23 cellular contexts compared by ENCODE assay signal in genomic region chr1:74952786-74953185, GRCh38.
DNase-seq lines count a peak whose midpoint lies in the region; ATAC-seq and TF ChIP-seq lines count a peak whose summit lies in the region.
"Had no signal": no experiment of that assay in that cellular context is flagged by ENCODE, and none has a peak within 500 bp of the region (broad histone marks: within the 10 kb centered on the region; RNA-seq: fewer than 3 reads in every experiment).

No MANE protein-coding gene starts in this region.

- no peaks in the 10 kb centered on the region for H3K4me1 Mint-ChIP-seq in GM23338
- no peaks in the 10 kb centered on the region for H3K4me1 Mint-ChIP-seq in nephron progenitor cell
- H3K4me1 Mint-ChIP-seq: CD14-positive monocyte; CD8-positive, alpha-beta memory T cell had no signal

- H3K4me1 ChIP-seq in GM23338 (ENCODE audit: insufficient read depth), result no peaks in the 10 kb centered on the region
- H3K4me1 ChIP-seq: A549; BE2C; BLaER1 treated with 17β-estradiol and CSF1 and Interleukin-3, amounts not matched to agents 10 nM and 100 nM; HAP-1 had no signal

- no peaks in the 10 kb centered on the region for H3K79me2 ChIP-seq in GM23338 (replicated peaks; ENCODE audit: insufficient read depth)

- DNase-seq in D341Med (ENCODE audit: low spot score) (peak; percentile 57), GM23338 (ENCODE audit: low spot score) (no peak), NCI-H82 treated with DMSO at 0.1 percent for 48 hours (lab: John Stamatoyannopoulos, UW; ENCODE audit: unreplicated experiment) (peak; percentile 91), nephron progenitor cell (no peak), NCI-H1417 (lab: John Stamatoyannopoulos, UW) (no peak)
- DNase-seq: 8988T; ACHN; AML-193; BE2C; CD4-positive, alpha-beta T cell; CD8-positive, alpha-beta memory T cell; DMS153; EL; GDM1; GOT3; HFFc6 had no signal

- H3K27ac ChIP-seq in GM23338 (ENCODE audit: low read depth), result no peak overlapping the region
- H3K27ac ChIP-seq: A549; BLaER1 treated with 17β-estradiol and CSF1 and Interleukin-3, amounts not matched to agents 10 nM and 100 nM had no signal

- no peak for ATAC-seq in GM23338
- ATAC-seq in HG03460 (IDR thresholded peaks at IDR 0.05; ENCODE audit: unreplicated experiment), result no peak
- ATAC-seq in HG03342 (IDR thresholded peaks at IDR 0.05; ENCODE audit: unreplicated experiment), result no peak
- ATAC-seq: A549, GM12878 had no signal

- peaks cover 2% of the 10 kb centered on the region for H3K9me2 ChIP-seq in GM23338 (ENCODE audit: insufficient read depth)

- H3K9me3 Mint-ChIP-seq in GM23338 (peaks cover 3% of the 10 kb centered on the region; the same call in 1 of the 3 replicates), nephron progenitor cell (peaks cover 3% of the 10 kb centered on the region)

- H4K20me1 ChIP-seq in GM23338 (replicated peaks; ENCODE audit: insufficient read depth), result no peaks in the 10 kb centered on the region
- H4K20me1 ChIP-seq: BLaER1 treated with 17β-estradiol and CSF1 and Interleukin-3, amounts not matched to agents 10 nM and 100 nM had no signal

- no peak overlapping the region for H3K4me3 ChIP-seq in GM23338
- H3K4me3 ChIP-seq: A549; BLaER1 treated with 17β-estradiol and CSF1 and Interleukin-3, amounts not matched to agents 10 nM and 100 nM; GM12878; HAP-1 had no signal

- H3K36me3 Mint-ChIP-seq in GM23338 (ENCODE audit: low read depth) (peaks cover 3% of the 10 kb centered on the region; the same call in 2 of the 3 replicates), nephron progenitor cell (ENCODE audit: low read depth) (no peaks in the 10 kb centered on the region)
- H3K36me3 Mint-ChIP-seq: CD14-positive monocyte; CD8-positive, alpha-beta memory T cell had no signal

- TF ChIP-seq CTCF in GM23338 (conservative IDR thresholded peaks at IDR 0.05; ENCODE audit: low read depth in 2 of 2) (no peak), nephron progenitor cell (IDR thresholded peaks at IDR 0.05) (no peak)

- H3K27me3 Mint-ChIP-seq in GM23338 (ENCODE audit: insufficient read depth, low read depth, poor library complexity) (no peaks in the 10 kb centered on the region), nephron progenitor cell (ENCODE audit: low read depth, poor library complexity) (no peaks in the 10 kb centered on the region)
- H3K27me3 Mint-ChIP-seq: CD4-positive, alpha-beta T cell; CD8-positive, alpha-beta memory T cell had no signal

- H3K27ac Mint-ChIP-seq in GM23338 (no peak overlapping the region), nephron progenitor cell (peak overlapping the region; percentile 36)
- H3K27ac Mint-ChIP-seq: CD14-positive monocyte; CD4-positive, alpha-beta T cell; CD8-positive, alpha-beta memory T cell; HFFc6 had no signal

- H3K36me3 ChIP-seq in GM23338 (ENCODE audit: insufficient read depth), result no peaks in the 10 kb centered on the region
- H3K36me3 ChIP-seq: BE2C; BLaER1 treated with 17β-estradiol and CSF1 and Interleukin-3, amounts not matched to agents 10 nM and 100 nM; HAP-1 had no signal

- no peaks in the 10 kb centered on the region for H3K27me3 ChIP-seq in GM23338 (ENCODE audit: insufficient read depth)
- H3K27me3 ChIP-seq: BE2C; BLaER1 treated with 17β-estradiol and CSF1 and Interleukin-3, amounts not matched to agents 10 nM and 100 nM had no signal

- 0 out of 2 replicates have a peak overlapping the region, but pooled peaks have one; percentile 10 for H2AFZ ChIP-seq in GM23338

- no peaks in the 10 kb centered on the region for H3F3A ChIP-seq in GM23338 (replicated peaks; ENCODE audit: low read depth)

- no peak overlapping the region for H3K4me2 ChIP-seq in GM23338
- H3K4me2 ChIP-seq: A549; BLaER1 treated with 17β-estradiol and CSF1 and Interleukin-3, amounts not matched to agents 10 nM and 100 nM had no signal

- H3K4me3 Mint-ChIP-seq in GM23338 (no peak overlapping the region), nephron progenitor cell (no peak overlapping the region)
- H3K4me3 Mint-ChIP-seq: CD14-positive monocyte; CD4-positive, alpha-beta T cell; CD8-positive, alpha-beta memory T cell; HFFc6 had no signal

TF ChIP-seq in GM23338, 12 proteins besides CTCF, POLR2A, EP300 and RAD21 (continues in another document):
- TF ChIP-seq EZH2phosphoT487 (IDR thresholded peaks at IDR 0.05; ENCODE audit: unreplicated experiment) (no peak), STAT1 (IDR thresholded peaks at IDR 0.05; ENCODE audit: unreplicated experiment) (no peak), NANOG (IDR thresholded peaks at IDR 0.05; ENCODE audit: borderline replicate concordance) (no peak), CREB1 (CRISPR knock-in tag; IDR thresholded peaks at IDR 0.05; ENCODE audit: low read depth) (no peak), EZH2 (IDR thresholded peaks at IDR 0.05; ENCODE audit: low read depth, unreplicated experiment) (no peak), ZNF114 (CRISPR knock-in tag; IDR thresholded peaks at IDR 0.05) (no peak), POLR2AphosphoS5 (IDR thresholded peaks at IDR 0.05; ENCODE audit: low read depth) (no peak), JUNB (IDR thresholded peaks at IDR 0.05; ENCODE audit: unreplicated experiment) (no peak), ZNF462 (CRISPR knock-in tag; IDR thresholded peaks at IDR 0.05) (no peak), ETS1 (IDR thresholded peaks at IDR 0.05) (no peak)

Comparison
In these comparisons a context has a peak if more than half of its experiments do, and no peak if none do; other contexts are left out.
1. DNase-seq: peak in D341Med (single experiment) and NCI-H82 treated with DMSO at 0.1 percent for 48 hours (single experiment); none in GM23338 (single experiment), nephron progenitor cell (single experiment) and NCI-H1417 (0 of 3).